ENCODE assay signal across 9 cellular contexts in the genomic region with DNA sequence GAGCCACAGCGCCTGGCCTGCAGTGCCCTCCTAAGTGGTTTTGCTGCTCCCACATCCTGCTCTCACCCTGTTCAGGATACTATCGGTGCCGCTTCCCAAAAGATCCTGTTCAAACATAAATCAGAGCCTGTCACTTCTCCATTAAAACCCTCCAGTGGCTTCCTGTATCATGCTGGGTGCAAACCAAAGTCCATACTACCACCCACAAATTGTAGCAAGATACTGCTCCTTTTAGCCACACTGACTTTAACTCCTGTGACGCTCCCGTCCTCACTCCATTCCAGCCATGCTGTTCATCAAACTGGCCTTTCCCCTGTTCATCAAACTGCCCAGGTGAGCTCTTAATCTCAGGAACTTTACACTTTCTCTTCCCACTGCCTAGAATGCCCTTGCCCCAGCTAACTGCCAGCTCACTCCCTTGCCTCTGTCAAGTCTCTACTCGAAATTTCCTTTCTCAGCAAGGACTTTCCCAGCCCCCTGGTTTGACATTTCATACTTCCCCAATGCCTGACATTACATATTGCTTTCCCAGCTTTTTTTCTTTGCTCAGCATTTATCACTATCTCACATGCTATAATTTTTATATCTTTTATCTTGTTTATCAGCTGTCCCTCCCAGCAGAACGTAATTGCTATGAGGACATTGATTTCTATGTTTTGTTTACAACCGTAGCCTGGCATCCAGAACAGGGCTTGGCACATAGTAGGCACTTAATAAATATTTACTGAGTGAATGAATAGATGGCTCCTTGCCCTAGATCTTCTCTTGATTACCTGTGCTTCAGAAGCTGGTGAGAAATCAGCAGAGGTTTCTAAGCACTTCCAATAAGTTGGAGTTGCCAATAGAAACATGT. TPM values are rescaled to one million over a fixed set of nuclear protein-coding genes. Genes with fewer than 3 reads are reported as not detected.
DNase-seq lines count a peak whose midpoint lies in the region; ATAC-seq, FAIRE-seq and TF ChIP-seq lines count a peak whose summit lies in the region.
"Had no signal": no experiment of that assay in that cellular context is flagged by ENCODE, and none has a peak within 500 bp of the region (broad histone marks: within the 10 kb centered on the region; RNA-seq: fewer than 3 reads in every experiment).

No MANE protein-coding gene starts in this region.

- peak overlapping the region; percentile 32 to 39 for H3K4me3 ChIP-seq in HCT116 (replicated peaks in 1 of 2; ENCODE audit: low read depth in 1 of 2, low read length in 2 of 2)
- H3K4me3 ChIP-seq in right cardiac atrium (ENCODE audit: low read length) = no peak overlapping the region
- no peak overlapping the region for H3K4me3 ChIP-seq in skin epidermis

- H3K36me3 ChIP-seq in HCT116 (ENCODE audit: control insufficient read depth in 1 of 2, insufficient read depth in 2 of 2, low read length in 2 of 2) = no peaks in the 10 kb centered on the region

- TF ChIP-seq RAD21 in HCT116 (IDR thresholded peaks at IDR 0.05; ENCODE audit: low read depth) = no peak

- POLR2A ChIA-PET in HCT116 (lab: Charles Lee) = interaction anchor here (1.1 to 4.7 kb wide), 17 partner anchors 9 to 200 kb away, joined by 3 to 40 read pairs (median 7); partner anchors contain the start of genes CEP95 and SMURF2

- H4K20me1 ChIP-seq in HCT116 (ENCODE audit: insufficient read depth) = no peaks in the 10 kb centered on the region

- peak overlapping the region; percentile 62 for H3K27ac Mint-ChIP-seq in T-helper 17 cell

- no peaks in the 10 kb centered on the region for H3K9me2 ChIP-seq in HCT116 (ENCODE audit: insufficient read depth)

- H3K9ac ChIP-seq in HCT116 (ENCODE audit: low read length) = peak overlapping the region; percentile 66

- intact Hi-C loops in HCT116 (cut with micrococcal nuclease) (loop anchor here (2.0 kb wide), 1 partner anchor 44 kb away; the partner anchor contains the start of gene SMURF2), right cardiac atrium (cut with DNase I) (no loop called here)

- no peak for FAIRE-seq in GM12892 (lab: Jason Lieb, UNC)

- peak overlapping the region; percentile 62 for H3K4me2 ChIP-seq in HCT116 (ENCODE audit: low read length)

- H3K79me2 ChIP-seq in HCT116 (ENCODE audit: insufficient read depth, low read length) = no peaks in the 10 kb centered on the region

- H3K27ac ChIP-seq in HCT116 (ENCODE audit: low read depth, low read length) (peak overlapping the region; percentile 93), right cardiac atrium (ENCODE audit: low read length) (peak overlapping the region; percentile 21), skin epidermis (peak overlapping the region in 18 of 21 experiments; percentile 17 to 83 (median 63))

- no peaks in the 10 kb centered on the region for H3K27me3 Mint-ChIP-seq in T-helper 17 cell

- H3K9me3 ChIP-seq in HCT116 (ENCODE audit: control insufficient read depth in 1 of 2, insufficient read depth in 1 of 2, low read depth in 1 of 2, low read length in 2 of 2) (no peaks in the 10 kb centered on the region), T-helper 17 cell (ENCODE audit: control insufficient read depth, low read length, poor library complexity, severe bottlenecking) (no peaks in the 10 kb centered on the region), right cardiac atrium (ENCODE audit: control insufficient read depth, low read length) (no peaks in the 10 kb centered on the region)

- RAD21 ChIA-PET in HCT116 (lab: Charles Lee; ENCODE audit: low non-redundant PET in 1 of 2, low total read pairs in 2 of 2, uncharacterized antibody in 2 of 2, unreplicated experiment in 2 of 2) = interaction anchor here in 1 of 2 experiments (0.7 kb wide), 1 partner anchor 26 kb away, joined by 3 read pairs; no protein-coding TSS in a partner anchor

- H3K27me3 ChIP-seq in HCT116 (ENCODE audit: insufficient read depth, low read length) (no peaks in the 10 kb centered on the region), right cardiac atrium (ENCODE audit: control insufficient read depth, insufficient read depth) (no peaks in the 10 kb centered on the region)

- H3K4me1 ChIP-seq in HCT116 (ENCODE audit: control insufficient read depth in 1 of 2, insufficient read depth in 2 of 2, low read length in 2 of 2) (peaks cover 93 to 100% of the 10 kb centered on the region in 2 experiments), right cardiac atrium (ENCODE audit: control insufficient read depth, insufficient read depth, low read length) (peaks cover 5% of the 10 kb centered on the region)

- H3K36me3 Mint-ChIP-seq in T-helper 17 cell (ENCODE audit: low read depth) = no peaks in the 10 kb centered on the region

- TF ChIP-seq POLR2A in HCT116 (IDR thresholded peaks at IDR 0.05; ENCODE audit: borderline replicate concordance, extremely low read depth, insufficient read depth, insufficient read length) = no peak
- no peak for TF ChIP-seq POLR2A in GM12892 (IDR thresholded peaks at IDR 0.05; ENCODE audit: low read depth, low read length)

- no peak overlapping the region for H2AFZ ChIP-seq in HCT116 (ENCODE audit: low read depth, low read length, poor library complexity, severe bottlenecking)

- no peak overlapping the region for H3K4me3 Mint-ChIP-seq in T-helper 17 cell

- DNase-seq in HCT116 (ENCODE audit: low read depth, low spot score) = peak; percentile 66
- DNase-seq in T-helper 17 cell = no peak
- no peak for DNase-seq in right cardiac atrium
- no peak for DNase-seq in GM12892 (ENCODE audit: insufficient read length)
- DNase-seq in AG08395 (ENCODE audit: low spot score) = no peak
- DNase-seq: NCI-H1694 had no signal

- peak; percentile 34 for ATAC-seq in HCT116
- ATAC-seq in T-helper 17 cell = no peak
- ATAC-seq in right cardiac atrium = peak in 1 of 2 donors; percentile 39
- ATAC-seq in GM18861 (IDR thresholded peaks at IDR 0.05; ENCODE audit: unreplicated experiment) = no peak
- no peak for ATAC-seq in HG03442 (IDR thresholded peaks at IDR 0.05; ENCODE audit: unreplicated experiment)

- CTCF ChIA-PET in HCT116 (lab: Charles Lee) = interaction anchor here (1.6 kb wide), 1 partner anchor 287 kb away, joined by 5 read pairs; no protein-coding TSS in a partner anchor

- BruUV-seq in HCT116 (replicated peaks; lab: Mats Ljungman, UMichigan) = TSS peak; percentile 95

- H3K4me1 Mint-ChIP-seq in T-helper 17 cell = peaks cover 32% of the 10 kb centered on the region

- TF ChIP-seq CTCF in HCT116 (IDR thresholded peaks at IDR 0.05 in 2 of 3, conservative IDR thresholded peaks at IDR 0.05 in 1 of 3; ENCODE audit: borderline replicate concordance in 1 of 3, insufficient read depth in 1 of 3, low read depth in 2 of 3, low read length in 2 of 3) = no peak

- 53% methylated on average over 8 of the region's 8 CpGs for WGBS in right cardiac atrium

TF ChIP-seq in HCT116, 20 proteins besides CTCF, POLR2A, EP300 and RAD21 (continues in another document):
- TF ChIP-seq, protein P1, sequence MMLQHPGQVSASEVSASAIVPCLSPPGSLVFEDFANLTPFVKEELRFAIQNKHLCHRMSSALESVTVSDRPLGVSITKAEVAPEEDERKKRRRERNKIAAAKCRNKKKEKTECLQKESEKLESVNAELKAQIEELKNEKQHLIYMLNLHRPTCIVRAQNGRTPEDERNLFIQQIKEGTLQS (IDR thresholded peaks at IDR 0.05) = no peak
- TF ChIP-seq, protein P2, sequence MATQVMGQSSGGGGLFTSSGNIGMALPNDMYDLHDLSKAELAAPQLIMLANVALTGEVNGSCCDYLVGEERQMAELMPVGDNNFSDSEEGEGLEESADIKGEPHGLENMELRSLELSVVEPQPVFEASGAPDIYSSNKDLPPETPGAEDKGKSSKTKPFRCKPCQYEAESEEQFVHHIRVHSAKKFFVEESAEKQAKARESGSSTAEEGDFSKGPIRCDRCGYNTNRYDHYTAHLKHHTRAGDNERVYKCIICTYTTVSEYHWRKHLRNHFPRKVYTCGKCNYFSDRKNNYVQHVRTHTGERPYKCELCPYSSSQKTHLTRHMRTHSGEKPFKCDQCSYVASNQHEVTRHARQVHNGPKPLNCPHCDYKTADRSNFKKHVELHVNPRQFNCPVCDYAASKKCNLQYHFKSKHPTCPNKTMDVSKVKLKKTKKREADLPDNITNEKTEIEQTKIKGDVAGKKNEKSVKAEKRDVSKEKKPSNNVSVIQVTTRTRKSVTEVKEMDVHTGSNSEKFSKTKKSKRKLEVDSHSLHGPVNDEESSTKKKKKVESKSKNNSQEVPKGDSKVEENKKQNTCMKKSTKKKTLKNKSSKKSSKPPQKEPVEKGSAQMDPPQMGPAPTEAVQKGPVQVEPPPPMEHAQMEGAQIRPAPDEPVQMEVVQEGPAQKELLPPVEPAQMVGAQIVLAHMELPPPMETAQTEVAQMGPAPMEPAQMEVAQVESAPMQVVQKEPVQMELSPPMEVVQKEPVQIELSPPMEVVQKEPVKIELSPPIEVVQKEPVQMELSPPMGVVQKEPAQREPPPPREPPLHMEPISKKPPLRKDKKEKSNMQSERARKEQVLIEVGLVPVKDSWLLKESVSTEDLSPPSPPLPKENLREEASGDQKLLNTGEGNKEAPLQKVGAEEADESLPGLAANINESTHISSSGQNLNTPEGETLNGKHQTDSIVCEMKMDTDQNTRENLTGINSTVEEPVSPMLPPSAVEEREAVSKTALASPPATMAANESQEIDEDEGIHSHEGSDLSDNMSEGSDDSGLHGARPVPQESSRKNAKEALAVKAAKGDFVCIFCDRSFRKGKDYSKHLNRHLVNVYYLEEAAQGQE (IDR thresholded peaks at IDR 0.05; ENCODE audit: low read depth) = no peak
- no peak for TF ChIP-seq CEBPB (IDR thresholded peaks at IDR 0.05; ENCODE audit: low read depth)
- peak; percentile 42 for TF ChIP-seq YY1 (IDR thresholded peaks at IDR 0.05; ENCODE audit: extremely low read depth, insufficient replicate concordance, low read depth, low read length)
- no peak for TF ChIP-seq EGR1 (IDR thresholded peaks at IDR 0.05; ENCODE audit: low read depth)
- TF ChIP-seq TCF7L2 (IDR thresholded peaks at IDR 0.05; ENCODE audit: borderline replicate concordance, extremely low read depth, insufficient read depth, insufficient read length) = peak; percentile 71
- no peak for TF ChIP-seq SRF (IDR thresholded peaks at IDR 0.05; ENCODE audit: low read depth)

RNA-seq across cellular contexts. Expression of gene SMURF2, which starts 44.3 kb away (rescaled TPM):
- 127 TPM for total RNA-seq in HCT116 (2021; ENCODE audit: unreplicated experiment)
- 71.8 and 86.2 TPM in 2 replicates for polyA plus RNA-seq in HCT116 (2012)
- 10 to 100 TPM; 25.4 to 26.6 TPM for total RNA-seq in T-helper 17 cell
- total RNA-seq in right cardiac atrium = 10 to 100 TPM; 14.4 to 27.2 (median 15.3) TPM
- 4.7 TPM for polyA plus RNA-seq in right cardiac atrium
- 5.1 TPM for polyA plus RNA-seq in GM12892 (2012; ENCODE audit: missing spikeins)

Comparison
In these comparisons a context has a peak if more than half of its experiments do, and no peak if none do; other contexts are left out.
1. H3K27ac ChIP-seq: peak in every context shown above with its lines; median percentile 93 in HCT116; 63 in skin epidermis; 21 in right cardiac atrium.
2. H3K4me3 ChIP-seq: peak in HCT116 (2 of 2); none in right cardiac atrium (single experiment) and skin epidermis (0 of 7).